In the genomic region with DNA sequence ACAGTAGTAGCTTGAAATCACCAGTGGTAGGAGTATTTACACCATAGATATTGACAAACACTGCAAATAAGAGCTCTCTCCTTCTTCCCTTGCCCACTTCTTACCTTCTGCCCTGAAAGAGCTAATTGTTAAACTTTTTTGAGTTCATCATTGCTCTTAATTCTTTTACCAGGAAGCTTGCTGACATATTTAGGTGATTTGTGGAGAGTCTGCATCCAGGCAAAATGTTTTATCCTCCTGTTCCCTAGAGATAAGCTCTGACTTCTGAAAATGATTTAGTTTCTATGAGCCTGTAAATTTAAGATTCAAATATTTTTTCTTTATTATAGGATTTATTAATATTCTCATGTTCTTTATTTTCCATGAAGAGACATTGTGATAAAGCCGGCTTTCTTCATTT, we compare ENCODE assay signal across 26 cellular contexts.
"Had no signal": no experiment of that assay in that cellular context is flagged by ENCODE, and none has a peak within 500 bp of the region (broad histone marks: within the 10 kb centered on the region; RNA-seq: fewer than 3 reads in every experiment).

No MANE protein-coding gene starts in this region.

- DNase-seq: colonic mucosa; cortex of kidney; effector CD8-positive, alpha-beta T cell; effector memory CD8-positive, alpha-beta T cell; endodermal cell; erythroblast; esophagus squamous epithelium; foreskin fibroblast; foreskin melanocyte; gastrocnemius medialis; glutamatergic neuron; head of caudate nucleus; heart right ventricle; hippocampal formation; left cardiac atrium; left lung; left ventricle myocardium superior; lower lobe of right lung; mesenchymal stem cell; midbrain; naive thymus-derived CD4-positive, alpha-beta T cell had no signal

- H3K4me1 ChIP-seq: colonic mucosa, esophagus squamous epithelium, gastrocnemius medialis, left lung, lower lobe of right lung had no signal

- H3K27me3 ChIP-seq: colonic mucosa, esophagus squamous epithelium, gastrocnemius medialis, heart right ventricle, left lung had no signal

- H3K9me3 ChIP-seq: colonic mucosa, esophagus squamous epithelium, gastrocnemius medialis, heart right ventricle, left lung, lower lobe of right lung had no signal

- ATAC-seq: effector memory CD8-positive, alpha-beta T cell; esophagus mucosa; gastrocnemius medialis; heart right ventricle; left cardiac atrium; left lung; left ventricle myocardium superior; lower lobe of right lung; naive thymus-derived CD4-positive, alpha-beta T cell had no signal

- H3K36me3 ChIP-seq: colonic mucosa, esophagus squamous epithelium, gastrocnemius medialis, heart right ventricle, left lung, lower lobe of right lung had no signal

- H3K4me3 ChIP-seq: colonic mucosa, esophagus squamous epithelium, gastrocnemius medialis, heart right ventricle, left lung, lower lobe of right lung had no signal

- FAIRE-seq: endometrium, islet of Langerhans, keratinocyte had no signal

- H3K27ac ChIP-seq: colonic mucosa, epithelial cell of prostate, esophagus squamous epithelium, gastrocnemius medialis, left lung, lower lobe of right lung had no signal
